Comparison of ENCODE assay signal across 22 cellular contexts in the genomic region with DNA sequence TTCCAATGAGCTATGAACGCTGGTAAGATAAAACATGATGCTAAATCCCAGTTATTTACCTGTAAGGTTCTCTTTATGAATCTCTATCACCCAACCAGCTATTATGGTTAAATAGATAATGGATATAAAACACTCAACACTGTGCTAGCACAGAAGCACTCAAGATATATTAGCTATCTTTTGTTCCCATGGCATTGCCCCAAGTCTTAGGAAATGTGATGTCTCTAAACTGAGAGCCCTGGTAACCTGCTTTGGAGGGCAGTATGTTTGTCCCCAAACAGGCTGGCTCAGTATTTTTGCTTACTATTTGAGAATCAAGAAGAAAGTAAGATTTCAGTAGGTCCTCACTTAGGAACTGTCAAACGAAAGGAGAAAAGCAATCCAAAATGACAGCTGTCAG.
"Had no signal": no experiment of that assay in that cellular context is flagged by ENCODE, and none has a peak within 500 bp of the region (broad histone marks: within the 10 kb centered on the region; RNA-seq: fewer than 3 reads in every experiment).

No MANE protein-coding gene starts in this region.

- DNase-seq: activated CD4-positive, alpha-beta memory T cell treated with anti-CD3 and anti-CD28 coated beads for 36 hours; activated CD4-positive, alpha-beta T cell treated with anti-CD3 and anti-CD28 coated beads, Interleukin-2, amount 10 ng/mL, durations not matched to agents 7 days and 5 days; activated CD4-positive, CD25-positive, alpha-beta regulatory T cell; activated CD8-positive, alpha-beta memory T cell treated with anti-CD3 and anti-CD28 coated beads for 24 hours; activated effector memory CD4-positive, alpha-beta T cell treated with anti-CD3 and anti-CD28 coated beads, Interleukin-2, amount 50 U/mL, for 16 hours; activated naive CD4-positive, alpha-beta T cell treated with Interleukin-2 at 50 U/mL for 16 hours; activated naive CD8-positive, alpha-beta T cell treated with anti-CD3 and anti-CD28 coated beads, Interleukin-2, amount 50 U/mL, for 24 hours; activated T-cell treated with anti-CD3 and anti-CD28 coated beads, Interleukin-2, amount 50 U/mL, for 4 hours; amniotic stem cell; KG1; NCI-H1048; NCI-H1930; NCI-H2107; NCI-H446 treated with DMSO at 0.1 percent for 48 hours; NCI-H524 treated with DMSO at 0.1 percent for 48 hours; PC-3; SIG-M5; T-helper 2 cell; T1000 had no signal

- H3K27me3 ChIP-seq: ascending aorta had no signal

- H3K9me3 ChIP-seq: ascending aorta had no signal

- ATAC-seq: activated naive CD4-positive, alpha-beta T cell treated with anti-CD3 and anti-CD28 coated beads, Interleukin-2, amount 50 U/mL, for 72 hours; activated naive CD8-positive, alpha-beta T cell treated with anti-CD3 and anti-CD28 coated beads, Interleukin-2, amount 50 U/mL, for 24 hours; activated T-cell treated with anti-CD3 and anti-CD28 coated beads, Interleukin-2, amount 50 U/mL, for 4 hours; PC-3 had no signal

- H3K4me3 ChIP-seq: ascending aorta had no signal

- H3K27ac ChIP-seq: ascending aorta, VCaP had no signal

- H3K4me1 ChIP-seq: ascending aorta had no signal
